In the genomic region with DNA sequence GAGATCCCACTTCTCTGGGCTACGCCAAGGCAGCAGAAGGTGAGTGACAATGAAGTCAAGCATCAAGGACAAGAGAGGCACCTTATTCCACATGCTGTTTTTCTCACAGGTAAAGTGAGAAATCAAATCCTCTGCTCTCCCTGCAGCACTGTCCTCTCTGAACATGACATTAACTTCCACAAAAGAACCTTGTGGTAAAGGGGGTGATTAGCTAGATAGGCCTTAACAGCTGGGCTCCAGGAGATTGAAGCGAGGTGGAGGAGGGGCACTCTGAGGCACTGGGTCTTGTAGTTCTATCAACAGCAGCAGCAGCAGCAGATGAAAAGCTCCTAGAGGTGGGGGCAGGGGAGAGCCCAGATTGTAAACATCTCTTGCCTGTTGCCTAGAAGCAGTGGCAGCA, we compare ENCODE assay signal across 10 cellular contexts.
DNase-seq lines count a peak whose midpoint lies in the region; ATAC-seq lines count a peak whose summit lies in the region.
"Had no signal": no experiment of that assay in that cellular context is flagged by ENCODE, and none has a peak within 500 bp of the region (broad histone marks: within the 10 kb centered on the region; RNA-seq: fewer than 3 reads in every experiment).

No MANE protein-coding gene starts in this region.

- DNase-seq in DMS153 treated with DMSO at 0.1 percent for 48 hours (lab: John Stamatoyannopoulos, UW; ENCODE audit: unreplicated experiment): peak; percentile 93
- DNase-seq in NCI-H2107 (lab: John Stamatoyannopoulos, UW): peak; percentile 32
- DNase-seq in myocyte (ENCODE audit: low read depth): peak; percentile 1
- no peak for DNase-seq in inferior parietal cortex (ENCODE audit: extremely low spot score)
- DNase-seq: GOT3 had no signal

- peak overlapping the region; percentile 37 for H3K4me3 ChIP-seq in endocrine pancreas (ENCODE audit: control insufficient read depth, insufficient read depth, low read length)

- H3K9me3 ChIP-seq in endocrine pancreas (ENCODE audit: control insufficient read depth, low read length): no peaks in the 10 kb centered on the region

- no peaks in the 10 kb centered on the region for H3K27me3 ChIP-seq in endocrine pancreas (ENCODE audit: control insufficient read depth, insufficient read depth, low read length)

- ATAC-seq in HG03045 (IDR thresholded peaks at IDR 0.05; ENCODE audit: unreplicated experiment) (no peak), HG02981 (IDR thresholded peaks at IDR 0.05; ENCODE audit: unreplicated experiment) (no peak), GM19467 (IDR thresholded peaks at IDR 0.05; ENCODE audit: unreplicated experiment) (no peak)
- ATAC-seq: activated CD4-positive, CD25-positive, alpha-beta regulatory T cell treated with anti-CD3 and anti-CD28 coated beads, Interleukin-2, amount 50 U/mL, for 24 hours had no signal

- peaks cover 61% of the 10 kb centered on the region for H3K4me1 ChIP-seq in endocrine pancreas (ENCODE audit: control insufficient read depth, insufficient read depth, low read length)

- no peak overlapping the region for H3K9ac ChIP-seq in endocrine pancreas (ENCODE audit: control insufficient read depth, insufficient read depth, low read length)

- H3K36me3 ChIP-seq in endocrine pancreas (ENCODE audit: control insufficient read depth, insufficient read depth, low read length): no peaks in the 10 kb centered on the region
